Comparison of ENCODE assay signal across 11 cellular contexts in genomic region chr9:97487107-97487506, GRCh38. TPM values are rescaled to one million over a fixed set of nuclear protein-coding genes. Genes with fewer than 3 reads are reported as not detected.
DNase-seq lines count a peak whose midpoint lies in the region; ATAC-seq, FAIRE-seq and TF ChIP-seq lines count a peak whose summit lies in the region.
"Had no signal": no experiment of that assay in that cellular context is flagged by ENCODE, and none has a peak within 500 bp of the region (broad histone marks: within the 10 kb centered on the region; RNA-seq: fewer than 3 reads in every experiment).

No MANE protein-coding gene starts in this region.

- TF ChIP-seq CTCF in HFFc6 (IDR thresholded peaks at IDR 0.05) (peak; percentile 76), WTC11 (IDR thresholded peaks at IDR 0.05) (0 out of 2 replicates have a peak, but pooled peaks have one; percentile 16), HepG2 (CRISPR knock-in tag; IDR thresholded peaks at IDR 0.05) (0 out of 2 replicates have a peak, but pooled peaks have one; percentile 25)

- H3K4me3 Mint-ChIP-seq in HFFc6 (no peak overlapping the region), WTC11 (no peak overlapping the region)
- H3K4me3 Mint-ChIP-seq in T-helper 2 cell treated with Interferon-gamma antibody and Interleukin-4, amounts not matched to agents 5 μg/mL and 100 μg/mL, for 36 hours: no peak overlapping the region

- intact Hi-C loops in HepG2 (cut with micrococcal nuclease; ENCODE audit: unreplicated experiment): no loop called here

- peak; percentile 36 for DNase-seq in D341Med (ENCODE audit: low spot score)
- DNase-seq in HFFc6: peak; percentile 33
- no peak for DNase-seq in WTC11 (ENCODE audit: low spot score)
- DNase-seq in HepG2 (ENCODE audit: low spot score): peak; percentile 37
- DNase-seq in Karpas-422: no peak
- DNase-seq in NCI-H2227 treated with DMSO at 0.1 percent for 48 hours (lab: John Stamatoyannopoulos, UW): no peak
- DNase-seq in T-helper 2 cell treated with Interferon-gamma antibody and Interleukin-4, amounts not matched to agents 5 μg/mL and 100 μg/mL, for 36 hours (ENCODE audit: low spot score): no peak
- DNase-seq: esophagus squamous epithelium, GF-D8, NCI-H1105 treated with DMSO at 0.1 percent for 48 hours had no signal

- H3K4me1 ChIP-seq in HepG2 (ENCODE audit: insufficient read depth, low read length) (no peaks in the 10 kb centered on the region), Karpas-422 (ENCODE audit: low read length) (no peaks in the 10 kb centered on the region; the same call in 1 of the 2 replicates)
- H3K4me1 ChIP-seq: esophagus squamous epithelium had no signal

- H3K27me3 Mint-ChIP-seq in HFFc6 (ENCODE audit: insufficient read depth): peaks cover 1% of the 10 kb centered on the region
- peaks cover 9% of the 10 kb centered on the region for H3K27me3 Mint-ChIP-seq in WTC11 (ENCODE audit: low read depth)
- H3K27me3 Mint-ChIP-seq in T-helper 2 cell treated with Interferon-gamma antibody and Interleukin-4, amounts not matched to agents 5 μg/mL and 100 μg/mL, for 36 hours (ENCODE audit: low read depth): no peaks in the 10 kb centered on the region

- H3K9me3 ChIP-seq in HepG2 (ENCODE audit: low read length) (no peaks in the 10 kb centered on the region), Karpas-422 (ENCODE audit: low read length) (peaks cover 2% of the 10 kb centered on the region; the same call in 1 of the 2 replicates)
- H3K9me3 ChIP-seq: esophagus squamous epithelium had no signal

- BruUV-seq in HepG2 (replicated peaks; lab: Mats Ljungman, UMichigan): no TSS peak

- H3K79me2 ChIP-seq in HepG2 (ENCODE audit: insufficient read depth, low read length) (no peaks in the 10 kb centered on the region), Karpas-422 (ENCODE audit: low read length) (0 out of 2 replicates have a peak, but pooled peaks cover 9% of the 10 kb centered on the region)

- H3K9me2 ChIP-seq in Karpas-422 (replicated peaks; ENCODE audit: insufficient read depth, low read length): no peaks in the 10 kb centered on the region

- no peak for TF ChIP-seq RAD21 in HepG2 (CRISPR knock-in tag; IDR thresholded peaks at IDR 0.05)

- POLR2A ChIA-PET in WTC11 (lab: Charles Lee) (no interaction called here), HepG2 (lab: Yijun Ruan, JAX) (no interaction called here)

- no peak for TF ChIP-seq POLR2A in HepG2 (IDR thresholded peaks at IDR 0.05; ENCODE audit: insufficient read depth in 1 of 2, low read depth in 2 of 2, low read length in 2 of 2)

- in situ Hi-C loops in HepG2 (cut with HindIII; ENCODE audit: extremely low pct_ligation_motif_present, low pct_unique_long_range_greater_than_20kb): no loop called here

- H3K36me3 ChIP-seq in HepG2 (replicated peaks in 1 of 2; ENCODE audit: control insufficient read depth in 1 of 2, insufficient read depth in 2 of 2, low read length in 2 of 2) (peaks cover 5 to 25% of the 10 kb centered on the region in 2 experiments; a peak in 4 of 5 replicates), Karpas-422 (ENCODE audit: insufficient read depth, low read length) (peaks cover 71% of the 10 kb centered on the region)

- CTCF ChIA-PET in WTC11 (lab: Charles Lee): interaction anchor here (0.6 to 3.4 kb wide), 13 partner anchors 8 to 142 kb away, joined by 3 to 23 read pairs (median 3); partner anchors contain the start of gene TMOD1
- CTCF ChIA-PET in HepG2 (lab: Yijun Ruan, JAX; ENCODE audit: low intra/inter-chr PET ratio, low total read pairs): no interaction called here

- no peak overlapping the region for H3K27ac ChIP-seq in HepG2 (ENCODE audit: extremely low read length, insufficient read depth, low read length)
- no peak overlapping the region for H3K27ac ChIP-seq in Karpas-422 (ENCODE audit: low read length)
- H3K27ac ChIP-seq: esophagus squamous epithelium had no signal

- H3K4me3 ChIP-seq in HepG2 (replicated peaks in 1 of 3; ENCODE audit: insufficient read depth in 1 of 3, low read depth in 2 of 3, low read length in 3 of 3) (no peak overlapping the region), Karpas-422 (ENCODE audit: low read length) (no peak overlapping the region)
- H3K4me3 ChIP-seq: esophagus squamous epithelium had no signal

- no peaks in the 10 kb centered on the region for H4K20me1 ChIP-seq in HepG2 (ENCODE audit: insufficient read depth, low read length)
- no peaks in the 10 kb centered on the region for H4K20me1 ChIP-seq in Karpas-422 (ENCODE audit: insufficient read depth, low read depth, low read length)

- WGBS in HepG2 (ENCODE audit: low lambda C conversion rate): 75% methylated on average over 2 of the region's 2 CpGs

- TF ChIP-seq EP300 in HepG2 (IDR thresholded peaks at IDR 0.05; ENCODE audit: low read depth in 2 of 2, low read length in 2 of 2) (no peak), HepG2 (CRISPR knock-in tag; IDR thresholded peaks at IDR 0.05; ENCODE audit: borderline replicate concordance) (no peak)

- H3K27ac Mint-ChIP-seq in HFFc6: no peak overlapping the region
- no peak overlapping the region for H3K27ac Mint-ChIP-seq in WTC11
- H3K27ac Mint-ChIP-seq in T-helper 2 cell treated with Interferon-gamma antibody and Interleukin-4, amounts not matched to agents 5 μg/mL and 100 μg/mL, for 36 hours: no peak overlapping the region

- H3K27me3 ChIP-seq in HepG2 (ENCODE audit: control insufficient read depth in 1 of 2, insufficient read depth in 2 of 2, low read length in 2 of 2) (no peaks in the 10 kb centered on the region), Karpas-422 (ENCODE audit: low read length) (no peaks in the 10 kb centered on the region)
- H3K27me3 ChIP-seq: esophagus squamous epithelium had no signal

- peaks cover 18% of the 10 kb centered on the region for H3K4me1 Mint-ChIP-seq in HFFc6 (ENCODE audit: low read depth)
- no peaks in the 10 kb centered on the region for H3K4me1 Mint-ChIP-seq in WTC11
- peaks cover 10% of the 10 kb centered on the region for H3K4me1 Mint-ChIP-seq in T-helper 2 cell treated with Interferon-gamma antibody and Interleukin-4, amounts not matched to agents 5 μg/mL and 100 μg/mL, for 36 hours (ENCODE audit: low read depth)

- H2AFZ ChIP-seq in HepG2 (ENCODE audit: low read length) (no peak overlapping the region), Karpas-422 (ENCODE audit: low read length) (no peak overlapping the region)

- H3K9me3 Mint-ChIP-seq in HFFc6 (no peaks in the 10 kb centered on the region), WTC11 (peaks cover 14% of the 10 kb centered on the region)
- H3K9me3 Mint-ChIP-seq in T-helper 2 cell treated with Interferon-gamma antibody and Interleukin-4, amounts not matched to agents 5 μg/mL and 100 μg/mL, for 36 hours: peaks cover 21% of the 10 kb centered on the region

- no peak overlapping the region for H3K4me2 ChIP-seq in HepG2 (ENCODE audit: low read depth, low read length)
- no peak overlapping the region for H3K4me2 ChIP-seq in Karpas-422 (ENCODE audit: low read depth, low read length, poor library complexity, severe bottlenecking)

- H3K9ac ChIP-seq in HepG2 (ENCODE audit: insufficient read depth, low read depth, low read length): no peak overlapping the region
- no peak overlapping the region for H3K9ac ChIP-seq in Karpas-422 (ENCODE audit: low read length)

- peak; percentile 42 for FAIRE-seq in HepG2 (lab: Jason Lieb, UNC)

- ATAC-seq in WTC11 (no peak), HepG2 (peak; percentile 73), GM18868 (IDR thresholded peaks at IDR 0.05; ENCODE audit: unreplicated experiment) (no peak)

- peaks cover 26% of the 10 kb centered on the region for H3K36me3 Mint-ChIP-seq in HFFc6 (ENCODE audit: low read depth)
- H3K36me3 Mint-ChIP-seq in WTC11: peaks cover 7% of the 10 kb centered on the region
- peaks cover 24% of the 10 kb centered on the region for H3K36me3 Mint-ChIP-seq in T-helper 2 cell treated with Interferon-gamma antibody and Interleukin-4, amounts not matched to agents 5 μg/mL and 100 μg/mL, for 36 hours (ENCODE audit: low read depth)

TF ChIP-seq in WTC11, 78 proteins besides CTCF, POLR2A, EP300 and RAD21 (continues in another document):
- TF ChIP-seq EMX1 (CRISPR knock-in tag; IDR thresholded peaks at IDR 0.05): no peak

TF ChIP-seq in HepG2, 621 proteins besides CTCF, POLR2A, EP300 and RAD21:
- TF ChIP-seq STAG1 (CRISPR knock-in tag; IDR thresholded peaks at IDR 0.05) (peak; percentile 31; the same call in 1 of the 2 replicates), KLF15 (CRISPR knock-in tag; IDR thresholded peaks at IDR 0.05; ENCODE audit: borderline replicate concordance) (no peak)

RNA-seq across cellular contexts. Expression of gene TMOD1, which starts 14.4 kb away (rescaled TPM):
- total RNA-seq in HFFc6 (2021; fragmentation: NEBNext Ultra II Directional; extraction: Animal tissue kit (Norgen Biotek cat#: 25700)): under 1 TPM; 0.14 to 0.60 (median 0.57) TPM
- 1.0 to 1.6 TPM (median 1.4 TPM) in 3 replicates for total RNA-seq in WTC11 (2021)
- 0.04 TPM in 1 of 2 replicates, not detected in the other for total RNA-seq in HepG2 (2016; rRNA removed; fragmentation: Illumina TruSeq; extraction: Trizol)
- not detected in 2 replicates for total RNA-seq in HepG2 (2016; cell fraction: cytosol; rRNA removed; fragmentation: Illumina TruSeq; extraction: Trizol; ENCODE audit: low read depth)
- total RNA-seq in HepG2 (2016; cell fraction: insoluble cytoplasmic fraction; rRNA removed; fragmentation: Illumina TruSeq; extraction: Trizol): 0.06 TPM in 1 of 2 replicates, not detected in the other
- 0.07 TPM in 1 of 2 replicates, not detected in the other for total RNA-seq in HepG2 (2016; cell fraction: membrane; rRNA removed; fragmentation: Illumina TruSeq; extraction: Trizol)
- 0.16 TPM in 1 of 2 replicates, not detected in the other for total RNA-seq in HepG2 (2016; cell fraction: nucleus; rRNA removed; fragmentation: Illumina TruSeq; extraction: Trizol)
- polyA plus RNA-seq in HepG2 (2011; rRNA removed): 0.04 and 0.07 TPM in 2 replicates
- polyA plus RNA-seq in HepG2 (2011; cell fraction: cytosol; rRNA removed): 0.03 TPM in 2 replicates
- polyA plus RNA-seq in HepG2 (2011; cell fraction: nucleus; rRNA removed): 0.05 TPM in 1 of 2 replicates, not detected in the other
- polyA plus RNA-seq in HepG2 (2012): 0.31 and 0.40 TPM in 2 replicates
- 0.09 TPM in 1 of 2 replicates, not detected in the other for polyA plus RNA-seq in HepG2 (2016; cell fraction: cytosol; fragmentation: Illumina TruSeq; extraction: Trizol; ENCODE audit: low read depth)
- polyA plus RNA-seq in HepG2 (2016; cell fraction: insoluble cytoplasmic fraction; fragmentation: Illumina TruSeq; extraction: Trizol; ENCODE audit: low read depth): 0.19 TPM in 1 of 2 replicates, not detected in the other
- polyA plus RNA-seq in HepG2 (2016; cell fraction: membrane; fragmentation: Illumina TruSeq; extraction: Trizol; ENCODE audit: low read depth): 0.06 and 0.07 TPM in 2 replicates
- 0.13 TPM in 1 of 2 replicates, not detected in the other for polyA plus RNA-seq in HepG2 (2016; cell fraction: nucleus; fragmentation: Illumina TruSeq; extraction: Trizol; ENCODE audit: insufficient read depth, low read depth)
- 0.98 TPM in 1 of 2 replicates, not detected in the other for polyA minus RNA-seq in HepG2 (2011; rRNA and poly(A)+ RNA removed; ENCODE audit: low replicate concordance)
- polyA minus RNA-seq in HepG2 (2011; cell fraction: cytosol; rRNA and poly(A)+ RNA removed): not detected in 2 replicates
- not detected in 2 replicates for polyA minus RNA-seq in HepG2 (2011; cell fraction: nucleus; rRNA and poly(A)+ RNA removed)
- total RNA-seq in Karpas-422 (2014; rRNA removed; shearing (Covaris generic); ENCODE audit: low replicate concordance): 0.25 TPM in 1 of 2 replicates, not detected in the other

Comparison
In these comparisons a context has a peak if more than half of its experiments do, and no peak if none do; other contexts are left out.
1. DNase-seq: peak in D341Med (single experiment), HFFc6 (single experiment) and HepG2 (single experiment); none in WTC11 (single experiment), Karpas-422 (single experiment), NCI-H2227 treated with DMSO at 0.1 percent for 48 hours (single experiment) and T-helper 2 cell treated with Interferon-gamma antibody and Interleukin-4, amounts not matched to agents 5 μg/mL and 100 μg/mL, for 36 hours (single experiment).
2. CTCF ChIP-seq: peak in every context shown above with its lines; median percentile 76 in HFFc6; 25 in HepG2; 16 in WTC11.